In genomic region chr4:155672342-155672741, GRCh38 we compare ENCODE assay signal across 16 cellular contexts. TPM values are rescaled to one million over a fixed set of nuclear protein-coding genes. Genes with fewer than 3 reads are reported as not detected.
DNase-seq lines count a peak whose midpoint lies in the region; ATAC-seq and TF ChIP-seq lines count a peak whose summit lies in the region.
"Had no signal": no experiment of that assay in that cellular context is flagged by ENCODE, and none has a peak within 500 bp of the region (broad histone marks: within the 10 kb centered on the region; RNA-seq: fewer than 3 reads in every experiment).

No MANE protein-coding gene starts in this region.

- no peak for TF ChIP-seq EP300 in SK-N-SH (IDR thresholded peaks at IDR 0.05; ENCODE audit: borderline replicate concordance in 1 of 2, low read depth in 1 of 2, low read length in 1 of 2)

- TF ChIP-seq CTCF in heart left ventricle (IDR thresholded peaks at IDR 0.05) (no peak), SK-N-SH (IDR thresholded peaks at IDR 0.05) (no peak), Calu3 (IDR thresholded peaks at IDR 0.05; ENCODE audit: unreplicated experiment) (no peak), GM13976 (IDR thresholded peaks at IDR 0.05; ENCODE audit: borderline replicate concordance, control extremely low read depth, extremely low read depth, insufficient read depth, missing control alignments) (no peak), GM10248 (IDR thresholded peaks at IDR 0.05; ENCODE audit: control extremely low read depth, extremely low read depth, low read depth, missing control alignments) (no peak)

- H3K36me3 Mint-ChIP-seq in Calu3 (ENCODE audit: insufficient read depth, unreplicated experiment) = peaks cover 25% of the 10 kb centered on the region

- ATAC-seq in heart left ventricle = no peak
- no peak for ATAC-seq in Right ventricle myocardium superior (ENCODE audit: poor library complexity)
- no peak for ATAC-seq in GM18517 (IDR thresholded peaks at IDR 0.05; ENCODE audit: unreplicated experiment)

- no peaks in the 10 kb centered on the region for H3K79me2 ChIP-seq in SK-N-SH (ENCODE audit: insufficient read depth)

- H3K27me3 Mint-ChIP-seq in Calu3 (ENCODE audit: unreplicated experiment) = no peaks in the 10 kb centered on the region

- H3K9me3 ChIP-seq in heart left ventricle (no peaks in the 10 kb centered on the region), SK-N-SH (no peaks in the 10 kb centered on the region), muscle layer of colon (ENCODE audit: low read length) (no peaks in the 10 kb centered on the region)

- H3K36me3 ChIP-seq in heart left ventricle = peaks cover 0 to 7% (median 0%) of the 10 kb centered on the region in 9 donors
- no peaks in the 10 kb centered on the region for H3K36me3 ChIP-seq in SK-N-SH (replicated peaks in 1 of 2; ENCODE audit: control insufficient read depth in 1 of 2, insufficient read depth in 2 of 2, low read length in 1 of 2)
- H3K36me3 ChIP-seq in muscle layer of colon (ENCODE audit: insufficient read depth, low read length) = no peaks in the 10 kb centered on the region

- POLR2A ChIA-PET in SK-N-SH (lab: Yijun Ruan, JAX) (no interaction called here), GM10248 (lab: Yijun Ruan, JAX) (no interaction called here)

- H3K9ac ChIP-seq in SK-N-SH (no peak overlapping the region), muscle layer of colon (ENCODE audit: low read length) (no peak overlapping the region)

- H3K4me1 Mint-ChIP-seq in Calu3 (ENCODE audit: low read depth, unreplicated experiment) = peaks cover 55% of the 10 kb centered on the region

- intact Hi-C loops in heart left ventricle (cut with DNase I) = loop anchor here in 4 of 10 donors (5.0 to 10.0 kb wide), 3 partner anchors 92 to 145 kb away; no protein-coding TSS in a partner anchor
- intact Hi-C loops in Right ventricle myocardium superior (cut with DNase I) = no loop called here
- intact Hi-C loops in Calu3 (cut with micrococcal nuclease; ENCODE audit: unreplicated experiment) = no loop called here

- no peak overlapping the region for H3K4me2 ChIP-seq in SK-N-SH

- no peaks in the 10 kb centered on the region for H4K20me1 ChIP-seq in SK-N-SH (ENCODE audit: insufficient read depth)

- no peak for TF ChIP-seq RAD21 in SK-N-SH (IDR thresholded peaks at IDR 0.05; ENCODE audit: low read length)

- no peak overlapping the region for H3K27ac Mint-ChIP-seq in Calu3 (ENCODE audit: unreplicated experiment)
- H3K27ac Mint-ChIP-seq: HFFc6 had no signal

- peak overlapping the region in 7 of 12 donors; percentile 1 to 96 (median 35) for H3K27ac ChIP-seq in heart left ventricle
- H3K27ac ChIP-seq in SK-N-SH (ENCODE audit: low read depth in 2 of 2, low read length in 1 of 2) = no peak overlapping the region
- H3K27ac ChIP-seq in muscle layer of colon (ENCODE audit: low read depth, low read length) = peak overlapping the region; percentile 12

- no TSS peak for BruUV-seq in Calu3 (replicated peaks; lab: Mats Ljungman, UMichigan)

- H3K4me3 ChIP-seq in heart left ventricle = peak overlapping the region in 6 of 12 donors; percentile 1 to 79 (median 10)
- no peak overlapping the region for H3K4me3 ChIP-seq in SK-N-SH (ENCODE audit: low read depth in 2 of 2, low read length in 1 of 2)
- no peak overlapping the region for H3K4me3 ChIP-seq in muscle layer of colon (ENCODE audit: low read depth in 1 of 2, low read length in 2 of 2)

- no peaks in the 10 kb centered on the region for H3K9me3 Mint-ChIP-seq in Calu3 (ENCODE audit: low read depth, unreplicated experiment)
- H3K9me3 Mint-ChIP-seq: HFFc6 had no signal

- in situ Hi-C loops in GM13976 (cut with MboI; ENCODE audit: low sequenced_read_pairs, unreplicated experiment) = no loop called here

- CTCF ChIA-PET in SK-N-SH (lab: Yijun Ruan, JAX) (no interaction called here), Calu3 (lab: Charles Lee) (no interaction called here), GM10248 (lab: Yijun Ruan, JAX) (no interaction called here)

- H2AFZ ChIP-seq in SK-N-SH (ENCODE audit: low read depth) = no peak overlapping the region

- peaks cover 0 to 62% (median 26%) of the 10 kb centered on the region in 12 donors for H3K4me1 ChIP-seq in heart left ventricle
- H3K4me1 ChIP-seq in SK-N-SH (ENCODE audit: control insufficient read depth in 1 of 2, insufficient read depth in 2 of 2, low read depth in 1 of 2, low read length in 1 of 2) = peaks cover 0 to 3% of the 10 kb centered on the region in 2 experiments; a peak in 2 of 4 replicates
- H3K4me1 ChIP-seq in muscle layer of colon (ENCODE audit: insufficient read depth, low read length) = peaks cover 60% of the 10 kb centered on the region

- DNase-seq in heart left ventricle (no peak), Right ventricle myocardium superior (no peak), SK-N-SH (no peak), Calu3 (no peak), GM13976 (ENCODE audit: low spot score) (no peak), GM10248 (ENCODE audit: extremely low spot score) (no peak)
- DNase-seq: C1 segment of cervical spinal cord, DMS 273 treated with DMSO at 0.1 percent for 48 hours, GDM1, HFFc6, NCI-H1930, NCI-H526 treated with DMSO at 0.1 percent for 48 hours, SHP77 treated with DMSO at 0.1 percent for 48 hours had no signal

- WGBS in heart left ventricle, 4 donors = 56 to 88% (median 73%) methylated on average over 2 of the region's 2 CpGs
- WGBS in SK-N-SH (ENCODE audit: low lambda C conversion rate) = 83% methylated on average over 2 of the region's 2 CpGs

- H3K9me2 ChIP-seq in SK-N-SH = no peaks in the 10 kb centered on the region

- no peak overlapping the region for H3K4me3 Mint-ChIP-seq in Calu3 (ENCODE audit: low read depth, unreplicated experiment)
- H3K4me3 Mint-ChIP-seq: HFFc6 had no signal

- TF ChIP-seq POLR2A in heart left ventricle (IDR thresholded peaks at IDR 0.05) = no peak

- no peaks in the 10 kb centered on the region for H3F3A ChIP-seq in SK-N-SH (replicated peaks; ENCODE audit: insufficient read depth)

- H3K27me3 ChIP-seq in heart left ventricle = peaks cover 0 to 9% (median 0%) of the 10 kb centered on the region in 9 donors
- peaks cover 12% of the 10 kb centered on the region for H3K27me3 ChIP-seq in SK-N-SH (ENCODE audit: insufficient read depth)
- no peaks in the 10 kb centered on the region for H3K27me3 ChIP-seq in muscle layer of colon (ENCODE audit: control insufficient read depth in 1 of 2, insufficient read depth in 2 of 2, low read length in 2 of 2)

TF ChIP-seq in SK-N-SH, 30 proteins besides CTCF, POLR2A, EP300 and RAD21:
- TF ChIP-seq, protein P1, sequence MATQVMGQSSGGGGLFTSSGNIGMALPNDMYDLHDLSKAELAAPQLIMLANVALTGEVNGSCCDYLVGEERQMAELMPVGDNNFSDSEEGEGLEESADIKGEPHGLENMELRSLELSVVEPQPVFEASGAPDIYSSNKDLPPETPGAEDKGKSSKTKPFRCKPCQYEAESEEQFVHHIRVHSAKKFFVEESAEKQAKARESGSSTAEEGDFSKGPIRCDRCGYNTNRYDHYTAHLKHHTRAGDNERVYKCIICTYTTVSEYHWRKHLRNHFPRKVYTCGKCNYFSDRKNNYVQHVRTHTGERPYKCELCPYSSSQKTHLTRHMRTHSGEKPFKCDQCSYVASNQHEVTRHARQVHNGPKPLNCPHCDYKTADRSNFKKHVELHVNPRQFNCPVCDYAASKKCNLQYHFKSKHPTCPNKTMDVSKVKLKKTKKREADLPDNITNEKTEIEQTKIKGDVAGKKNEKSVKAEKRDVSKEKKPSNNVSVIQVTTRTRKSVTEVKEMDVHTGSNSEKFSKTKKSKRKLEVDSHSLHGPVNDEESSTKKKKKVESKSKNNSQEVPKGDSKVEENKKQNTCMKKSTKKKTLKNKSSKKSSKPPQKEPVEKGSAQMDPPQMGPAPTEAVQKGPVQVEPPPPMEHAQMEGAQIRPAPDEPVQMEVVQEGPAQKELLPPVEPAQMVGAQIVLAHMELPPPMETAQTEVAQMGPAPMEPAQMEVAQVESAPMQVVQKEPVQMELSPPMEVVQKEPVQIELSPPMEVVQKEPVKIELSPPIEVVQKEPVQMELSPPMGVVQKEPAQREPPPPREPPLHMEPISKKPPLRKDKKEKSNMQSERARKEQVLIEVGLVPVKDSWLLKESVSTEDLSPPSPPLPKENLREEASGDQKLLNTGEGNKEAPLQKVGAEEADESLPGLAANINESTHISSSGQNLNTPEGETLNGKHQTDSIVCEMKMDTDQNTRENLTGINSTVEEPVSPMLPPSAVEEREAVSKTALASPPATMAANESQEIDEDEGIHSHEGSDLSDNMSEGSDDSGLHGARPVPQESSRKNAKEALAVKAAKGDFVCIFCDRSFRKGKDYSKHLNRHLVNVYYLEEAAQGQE (IDR thresholded peaks at IDR 0.05; ENCODE audit: low read depth, low read length) = no peak
- TF ChIP-seq EZH2phosphoT487 (IDR thresholded peaks at IDR 0.05; ENCODE audit: borderline replicate concordance, low read depth) (no peak), GATA2 (CRISPR knock-in tag; IDR thresholded peaks at IDR 0.05) (0 out of 2 replicates have a peak, but pooled peaks have one; percentile 11)

RNA-seq across cellular contexts. Expression of gene GUCY1A1, which starts 5.7 kb away (rescaled TPM):
- total RNA-seq in heart left ventricle (100 to 1,000 TPM in 1 of 9 donors, 10 to 100 TPM in 8; 44.0 to 103 (median 68.3) TPM), Right ventricle myocardium superior (82.5 TPM), Calu3 (2022) (19.0 and 23.6 TPM in 2 replicates)
- polyA plus RNA-seq in heart left ventricle (10 to 100 TPM in 1 of 2 donors, 1 to 10 TPM in 1; 7.7 to 13.2 TPM), SK-N-SH (2012; rRNA removed) (0.03 and 0.18 TPM in 2 replicates)
- polyA plus RNA-seq in SK-N-SH (2012; cell fraction: cytosol; rRNA removed) = 0.08 and 0.25 TPM in 2 replicates
- 0.07 and 0.16 TPM in 2 replicates for polyA plus RNA-seq in SK-N-SH (2012; cell fraction: nucleus; rRNA removed)
- total RNA-seq: H1, HFFc6 had no signal
- polyA plus RNA-seq: H1 had no signal

Comparison
In these comparisons a context has a peak if more than half of its experiments do, and no peak if none do; other contexts are left out.
1. H3K27ac ChIP-seq: peak in heart left ventricle (7 of 12) and muscle layer of colon (single experiment); none in SK-N-SH (0 of 2).